Comparison of ENCODE assay signal across 10 cellular contexts in the genomic region with DNA sequence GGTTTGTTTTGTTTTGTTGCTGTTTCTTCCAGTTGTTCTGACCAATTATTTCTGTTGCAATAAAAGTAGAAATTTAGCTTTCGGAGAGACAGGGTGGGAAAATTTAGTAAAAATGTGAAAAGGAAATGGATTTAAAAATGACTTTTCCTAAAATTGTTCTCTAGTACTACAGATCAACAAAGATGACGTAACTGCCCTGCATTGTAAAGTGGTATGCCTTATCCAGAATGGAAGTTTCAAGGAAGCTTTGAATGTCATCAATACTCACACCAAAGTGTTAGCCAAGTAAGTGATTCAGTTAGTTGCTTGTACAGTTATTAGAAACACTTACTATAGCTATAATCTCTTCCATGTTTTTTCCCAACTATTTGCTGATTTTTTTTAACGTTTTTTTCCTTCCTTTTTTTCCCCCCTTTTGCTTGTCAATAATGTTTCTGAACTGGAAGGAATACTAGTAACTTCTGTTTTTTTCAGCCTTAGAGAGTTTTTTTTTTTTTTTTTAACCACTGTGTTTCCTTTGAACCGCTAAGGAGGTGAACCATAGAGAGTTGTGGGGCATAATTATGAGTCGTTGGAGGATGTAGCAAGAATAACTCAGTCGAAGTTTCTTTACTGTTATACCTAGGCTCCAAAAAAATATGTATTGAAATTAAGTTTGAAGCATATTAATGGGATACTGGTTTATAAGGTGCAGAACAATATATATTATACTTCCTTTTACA. TPM values are rescaled to one million over a fixed set of nuclear protein-coding genes. Genes with fewer than 3 reads are reported as not detected.
DNase-seq lines count a peak whose midpoint lies in the region; ATAC-seq, FAIRE-seq and TF ChIP-seq lines count a peak whose summit lies in the region.
"Had no signal": no experiment of that assay in that cellular context is flagged by ENCODE, and none has a peak within 500 bp of the region (broad histone marks: within the 10 kb centered on the region; RNA-seq: fewer than 3 reads in every experiment).

No MANE protein-coding gene starts in this region.

- H3K4me1 ChIP-seq in A549 (peaks cover 25% of the 10 kb centered on the region; the same call in 2 of the 3 replicates), HAP-1 (peaks cover 34% of the 10 kb centered on the region), testis (peaks cover 20% of the 10 kb centered on the region), ascending aorta (peaks cover 8 to 22% of the 10 kb centered on the region in 2 donors)

- H3K27ac ChIP-seq in A549 (no peak overlapping the region), testis (no peak overlapping the region), ascending aorta (no peak overlapping the region)
- H3K27ac ChIP-seq: right atrium auricular region had no signal

- peaks cover 27% of the 10 kb centered on the region for H3K36me3 ChIP-seq in HAP-1 (replicated peaks)
- no peaks in the 10 kb centered on the region for H3K36me3 ChIP-seq in testis (ENCODE audit: low read depth, missing control alignments)
- peaks cover 23 to 41% of the 10 kb centered on the region in 2 donors for H3K36me3 ChIP-seq in ascending aorta

- DNase-seq in A549 (ENCODE audit: low read depth in 1 of 2, low spot score in 1 of 2) (no peak), HAP-1 (ENCODE audit: low spot score in 2 of 2) (no peak), T-helper 17 cell (no peak), fibroblast of villous mesenchyme (ENCODE audit: low read depth) (peak; percentile 8), SW 1271 (lab: John Stamatoyannopoulos, UW) (no peak), testis (no peak), ascending aorta (ENCODE audit: low spot score in 2 of 2) (no peak), retina (no peak)
- DNase-seq: NCI-H1436 treated with DMSO at 0.1 percent for 48 hours had no signal

- no peaks in the 10 kb centered on the region for H3K27me3 Mint-ChIP-seq in T-helper 17 cell

- H3K4me3 ChIP-seq in A549 = no peak overlapping the region
- peak overlapping the region; percentile 80 for H3K4me3 ChIP-seq in HAP-1
- no peak overlapping the region for H3K4me3 ChIP-seq in fibroblast of villous mesenchyme (ENCODE audit: low read depth, low read length)
- no peak overlapping the region for H3K4me3 ChIP-seq in testis
- H3K4me3 ChIP-seq in ascending aorta = no peak overlapping the region
- H3K4me3 ChIP-seq: right atrium auricular region had no signal

- H3K4me1 Mint-ChIP-seq in T-helper 17 cell = peaks cover 43% of the 10 kb centered on the region

- H3K36me3 Mint-ChIP-seq in T-helper 17 cell (ENCODE audit: low read depth) = peaks cover 6% of the 10 kb centered on the region

- WGBS in A549 (ENCODE audit: missing lambda C conversion rate) = 68% methylated on average over 6 of the region's 6 CpGs
- 78 to 82% methylated on average over 6 of the region's 6 CpGs for WGBS in testis, 2 donors

- POLR2A ChIA-PET in A549 (lab: Yijun Ruan, JAX) = interaction anchor here (3.7 kb wide), 1 partner anchor 34 kb away, joined by 33 read pairs; the partner anchor contains the start of genes PAICS and PPAT

- no peak for TF ChIP-seq EP300 in A549 (IDR thresholded peaks at IDR 0.05)

- TF ChIP-seq POLR2A in A549 (IDR thresholded peaks at IDR 0.05; ENCODE audit: low read length) (no peak), testis (IDR thresholded peaks at IDR 0.05) (no peak)

- CTCF ChIA-PET in A549 (lab: Yijun Ruan, JAX) = interaction anchor here (1.6 kb wide), 1 partner anchor 59 kb away, joined by 3 read pairs; no protein-coding TSS in a partner anchor

- ATAC-seq in A549 (no peak), T-helper 17 cell (no peak)

- no peak for TF ChIP-seq CTCF in A549 (IDR thresholded peaks at IDR 0.05)
- no peak for TF ChIP-seq CTCF in fibroblast of villous mesenchyme (IDR thresholded peaks at IDR 0.05; ENCODE audit: insufficient read depth, low read depth, low read length)
- no peak for TF ChIP-seq CTCF in testis (IDR thresholded peaks at IDR 0.05)
- TF ChIP-seq CTCF in ascending aorta (IDR thresholded peaks at IDR 0.05) = no peak

- intact Hi-C loops in testis (cut with DNase I; ENCODE audit: low total_unique reads) (no loop called here), ascending aorta (cut with DNase I) (loop anchor here (5.0 to 10.0 kb wide), 2 partner anchors 42 to 435 kb away; partner anchors contain the start of gene REST)

- peak overlapping the region; percentile 88; the same call in 2 of the 3 replicates for H3K4me2 ChIP-seq in A549

- H3K9me3 ChIP-seq in A549 (no peaks in the 10 kb centered on the region), HAP-1 (no peaks in the 10 kb centered on the region), T-helper 17 cell (ENCODE audit: control insufficient read depth, low read length, poor library complexity, severe bottlenecking) (no peaks in the 10 kb centered on the region), testis (no peaks in the 10 kb centered on the region), ascending aorta (no peaks in the 10 kb centered on the region)
- H3K9me3 ChIP-seq: right atrium auricular region had no signal

- peak overlapping the region; percentile 72 for H3K4me3 Mint-ChIP-seq in T-helper 17 cell

- no peak for TF ChIP-seq RAD21 in A549 (conservative IDR thresholded peaks at IDR 0.05 in 1 of 2, IDR thresholded peaks at IDR 0.05 in 1 of 2)

- in situ Hi-C loops in HAP-1 (cut with MboI; ENCODE audit: low sequenced_read_pairs) = no loop called here

- H3K27ac Mint-ChIP-seq in T-helper 17 cell = peak overlapping the region; percentile 56

- H3K27me3 ChIP-seq in HAP-1 (ENCODE audit: low read depth) (no peaks in the 10 kb centered on the region), testis (no peaks in the 10 kb centered on the region), ascending aorta (no peaks in the 10 kb centered on the region)
- H3K27me3 ChIP-seq: right atrium auricular region had no signal

- FAIRE-seq in A549 (lab: Jason Lieb, UNC) = no peak

TF ChIP-seq in A549, 52 proteins besides CTCF, POLR2A, EP300 and RAD21 (continues in another document):
- TF ChIP-seq NPAS2 (CRISPR knock-in tag; IDR thresholded peaks at IDR 0.05; ENCODE audit: borderline replicate concordance) = no peak
- no peak for TF ChIP-seq HEYL (CRISPR knock-in tag; IDR thresholded peaks at IDR 0.05)
- TF ChIP-seq NFE2L2 (conservative IDR thresholded peaks at IDR 0.05; ENCODE audit: low read length) = no peak
- TF ChIP-seq JUN (IDR thresholded peaks at IDR 0.05) = no peak
- no peak for TF ChIP-seq KDM1A (IDR thresholded peaks at IDR 0.05; ENCODE audit: low read depth)
- no peak for TF ChIP-seq BHLHE40 (IDR thresholded peaks at IDR 0.05; ENCODE audit: low read depth, low read length)
- TF ChIP-seq, protein P1, sequence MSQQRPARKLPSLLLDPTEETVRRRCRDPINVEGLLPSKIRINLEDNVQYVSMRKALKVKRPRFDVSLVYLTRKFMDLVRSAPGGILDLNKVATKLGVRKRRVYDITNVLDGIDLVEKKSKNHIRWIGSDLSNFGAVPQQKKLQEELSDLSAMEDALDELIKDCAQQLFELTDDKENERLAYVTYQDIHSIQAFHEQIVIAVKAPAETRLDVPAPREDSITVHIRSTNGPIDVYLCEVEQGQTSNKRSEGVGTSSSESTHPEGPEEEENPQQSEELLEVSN (IDR thresholded peaks at IDR 0.05; ENCODE audit: borderline replicate concordance, low read depth) = no peak

RNA-seq across cellular contexts. Expression of gene SRP72, which starts 2.2 kb away (rescaled TPM):
- 114 and 135 TPM in 2 replicates for polyA plus RNA-seq in A549 (2011; rRNA removed)
- 23.0 and 24.2 TPM in 2 replicates for polyA plus RNA-seq in A549 (2012; cell fraction: cytosol; rRNA removed)
- 19.9 and 39.4 TPM in 2 replicates for polyA plus RNA-seq in A549 (2012; cell fraction: nucleus; rRNA removed)
- polyA plus RNA-seq in A549 (2017; fragmentation: RNase III; extraction: RNeasy Plus Mini Kit Qiagen cat#74134 plus additional on column Dnase treatment) = 70.1 to 73.3 TPM (median 71.6 TPM) in 3 replicates
- 79.9 and 97.2 TPM in 2 replicates for polyA minus RNA-seq in A549 (2011; rRNA and poly(A)+ RNA removed)
- total RNA-seq in T-helper 17 cell = 100 to 1,000 TPM; 110 to 133 TPM
- total RNA-seq in fibroblast of villous mesenchyme = 62.5 and 93.3 TPM in 2 replicates
- 10 to 100 TPM; 67.9 to 76.5 TPM for total RNA-seq in testis
- 57.2 TPM for polyA plus RNA-seq in testis (ENCODE audit: insufficient read depth, low read depth, low replicate concordance)
- 89.4 TPM for total RNA-seq in ascending aorta

RNA-seq across cellular contexts. Expression of gene PAICS, which starts 33.6 kb away (rescaled TPM):
- polyA plus RNA-seq in A549 (2011; rRNA removed) (185 and 227 TPM in 2 replicates), A549 (2017; fragmentation: RNase III; extraction: RNeasy Plus Mini Kit Qiagen cat#74134 plus additional on column Dnase treatment) (154 to 167 TPM (median 156 TPM) in 3 replicates), testis (ENCODE audit: insufficient read depth, low read depth, low replicate concordance) (62.2 TPM)
- polyA plus RNA-seq in A549 (2012; cell fraction: cytosol; rRNA removed) = 82.8 and 92.9 TPM in 2 replicates
- 49.2 and 84.4 TPM in 2 replicates for polyA plus RNA-seq in A549 (2012; cell fraction: nucleus; rRNA removed)
- polyA minus RNA-seq in A549 (2011; rRNA and poly(A)+ RNA removed) = 49.3 and 53.2 TPM in 2 replicates
- total RNA-seq in T-helper 17 cell (10 to 100 TPM; 27.1 to 29.8 TPM), fibroblast of villous mesenchyme (29.3 and 57.9 TPM in 2 replicates), testis (10 to 100 TPM; 65.8 to 69.0 TPM), ascending aorta (9.6 TPM)

RNA-seq across cellular contexts. Expression of gene PPAT, which starts 34.2 kb away (rescaled TPM):
- polyA plus RNA-seq in A549 (2011; rRNA removed) (25.4 and 26.7 TPM in 2 replicates), A549 (2017; fragmentation: RNase III; extraction: RNeasy Plus Mini Kit Qiagen cat#74134 plus additional on column Dnase treatment) (22.2 to 23.6 TPM (median 22.8 TPM) in 3 replicates), testis (ENCODE audit: insufficient read depth, low read depth, low replicate concordance) (14.9 TPM)
- 8.1 and 8.3 TPM in 2 replicates for polyA plus RNA-seq in A549 (2012; cell fraction: cytosol; rRNA removed)
- polyA plus RNA-seq in A549 (2012; cell fraction: nucleus; rRNA removed) = 5.3 and 7.5 TPM in 2 replicates
- 6.8 and 12.8 TPM in 2 replicates for polyA minus RNA-seq in A549 (2011; rRNA and poly(A)+ RNA removed)
- total RNA-seq in T-helper 17 cell (1 to 10 TPM; 9.5 to 9.6 TPM), fibroblast of villous mesenchyme (11.0 and 25.5 TPM in 2 replicates), testis (10 to 100 TPM; 20.1 to 22.5 TPM), ascending aorta (3.6 TPM)

RNA-seq across cellular contexts. Expression of gene ARL9, which starts 35.9 kb away (rescaled TPM):
- polyA plus RNA-seq in A549 (2011; rRNA removed) (0.08 and 0.09 TPM in 2 replicates), A549 (2017; fragmentation: RNase III; extraction: RNeasy Plus Mini Kit Qiagen cat#74134 plus additional on column Dnase treatment) (not detected in 3 replicates), testis (ENCODE audit: insufficient read depth, low read depth, low replicate concordance) (5.9 TPM)
- 0.03 and 0.05 TPM in 2 replicates for polyA plus RNA-seq in A549 (2012; cell fraction: cytosol; rRNA removed)
- 0.08 TPM in 1 of 2 replicates, not detected in the other for polyA plus RNA-seq in A549 (2012; cell fraction: nucleus; rRNA removed)
- polyA minus RNA-seq in A549 (2011; rRNA and poly(A)+ RNA removed) = not detected in 2 replicates
- total RNA-seq in T-helper 17 cell (not detected), fibroblast of villous mesenchyme (0.32 and 0.43 TPM in 2 replicates), testis (1 to 10 TPM; 1.3 to 4.7 TPM), ascending aorta (not detected)
- total RNA-seq: right atrium auricular region had no signal
